13 cellular contexts compared by ENCODE assay signal in the genomic region with DNA sequence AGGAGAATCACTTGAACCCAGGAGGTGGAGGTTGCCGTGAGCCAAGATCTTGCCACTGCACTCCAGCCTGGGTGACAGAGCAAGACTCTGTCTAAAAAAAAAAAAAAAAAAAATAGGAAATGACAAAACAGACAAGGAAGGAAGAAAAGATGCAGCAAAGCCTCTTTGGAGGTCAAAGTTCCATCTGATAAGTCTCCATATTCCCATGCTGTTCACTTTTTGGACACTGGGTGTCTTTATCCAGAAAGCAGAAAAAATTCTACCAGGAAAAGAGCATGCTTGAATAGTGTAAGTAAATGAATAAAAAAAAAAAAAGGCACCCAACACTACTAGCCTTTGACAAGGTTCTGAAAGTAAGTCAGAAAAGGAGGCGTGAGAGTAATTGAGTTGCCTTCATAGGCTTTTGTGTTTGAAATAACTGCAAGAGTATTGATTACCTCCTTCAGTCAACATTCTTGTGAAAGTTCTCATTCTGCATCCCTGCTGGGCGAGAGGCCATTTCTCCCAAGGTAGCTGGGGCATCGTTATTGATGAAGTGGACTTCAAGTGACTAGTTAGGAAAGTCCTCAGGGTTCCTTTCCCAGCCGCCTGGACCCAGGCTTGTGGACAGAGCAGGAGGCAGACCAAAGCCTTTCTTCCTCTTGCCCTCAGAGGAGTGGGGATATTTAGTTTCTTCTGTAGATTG.
A peak's percentile ranks its signal among the peaks of the same experiment; 100 is the strongest.
DNase-seq lines count a peak whose midpoint lies in the region; ATAC-seq, FAIRE-seq and TF ChIP-seq lines count a peak whose summit lies in the region.
"Had no signal": no experiment of that assay in that cellular context is flagged by ENCODE, and none has a peak within 500 bp of the region (broad histone marks: within the 10 kb centered on the region; RNA-seq: fewer than 3 reads in every experiment).

No MANE protein-coding gene starts in this region.

- no peaks in the 10 kb centered on the region for H3K9me3 Mint-ChIP-seq in activated naive CD4-positive, alpha-beta T cell treated with anti-CD3 and anti-CD28 coated beads, Interleukin-2, amount 50 U/mL, for 72 hours

- ATAC-seq in activated naive CD4-positive, alpha-beta T cell treated with anti-CD3 and anti-CD28 coated beads, Interleukin-2, amount 50 U/mL, for 72 hours = no peak
- ATAC-seq in GM21576 (IDR thresholded peaks at IDR 0.05; ENCODE audit: unreplicated experiment) = no peak
- ATAC-seq: T-helper 17 cell had no signal

- H3K27ac Mint-ChIP-seq in activated naive CD4-positive, alpha-beta T cell treated with anti-CD3 and anti-CD28 coated beads, Interleukin-2, amount 50 U/mL, for 72 hours = no peak overlapping the region
- H3K27ac Mint-ChIP-seq: activated naive CD8-positive, alpha-beta T cell; T-helper 17 cell had no signal

- no peaks in the 10 kb centered on the region for H3K36me3 ChIP-seq in bronchial epithelial cell (ENCODE audit: control insufficient read depth, insufficient read depth, low read length)
- H3K36me3 ChIP-seq: tibial artery had no signal

- no peak overlapping the region for H3K27ac ChIP-seq in C4-2B
- H3K27ac ChIP-seq: tibial artery had no signal

- no peak overlapping the region for H3K4me3 ChIP-seq in bronchial epithelial cell (ENCODE audit: low read depth, low read length)
- H3K4me3 ChIP-seq: tibial artery had no signal

- DNase-seq in bronchial epithelial cell (ENCODE audit: low read depth) (peak; percentile 20), middle frontal gyrus (ENCODE audit: extremely low spot score, low spot score) (peak; percentile 3), GM10266 (ENCODE audit: extremely low spot score) (no peak)
- no peak for DNase-seq in stimulated activated CD8-positive, alpha-beta memory T cell treated with anti-CD3 and anti-CD28 coated beads, Interleukin-4, amount 100 ng/mL, for 48 hours
- no peak for DNase-seq in activated naive CD4-positive, alpha-beta T cell treated with anti-CD3 and anti-CD28 coated beads, Interleukin-2, amount 50 U/mL, for 72 hours (ENCODE audit: low spot score in 2 of 2)
- DNase-seq: KG1, T-helper 17 cell, tibial artery had no signal

- no peak for FAIRE-seq in bronchial epithelial cell (lab: Jason Lieb, UNC)
- FAIRE-seq: H1 had no signal

- H3K36me3 Mint-ChIP-seq in activated naive CD4-positive, alpha-beta T cell treated with anti-CD3 and anti-CD28 coated beads, Interleukin-2, amount 50 U/mL, for 72 hours = no peaks in the 10 kb centered on the region
- H3K36me3 Mint-ChIP-seq: activated naive CD8-positive, alpha-beta T cell had no signal

- TF ChIP-seq CTCF in C4-2B (conservative IDR thresholded peaks at IDR 0.05) (peak; percentile 22; the same call in 1 of the 2 replicates), LNCAP (IDR thresholded peaks at IDR 0.05) (0 out of 2 replicates have a peak, but pooled peaks have one; percentile 9), bronchial epithelial cell (IDR thresholded peaks at IDR 0.05; ENCODE audit: insufficient read depth, low read length, severe bottlenecking) (peak; percentile 3), GM10266 (IDR thresholded peaks at IDR 0.05; ENCODE audit: control insufficient read depth, insufficient read depth, low read depth, missing control alignments) (no peak)

- no peaks in the 10 kb centered on the region for H3K27me3 ChIP-seq in bronchial epithelial cell (ENCODE audit: control insufficient read depth, insufficient read depth, low read length)
- H3K27me3 ChIP-seq: tibial artery had no signal

Comparison
In these comparisons a context has a peak if more than half of its experiments do, and no peak if none do; other contexts are left out.
1. DNase-seq: peak in bronchial epithelial cell (single experiment) and middle frontal gyrus (single experiment); none in stimulated activated CD8-positive, alpha-beta memory T cell treated with anti-CD3 and anti-CD28 coated beads, Interleukin-4, amount 100 ng/mL, for 48 hours (single experiment), GM10266 (single experiment) and activated naive CD4-positive, alpha-beta T cell treated with anti-CD3 and anti-CD28 coated beads, Interleukin-2, amount 50 U/mL, for 72 hours (0 of 2).